In the genomic region with DNA sequence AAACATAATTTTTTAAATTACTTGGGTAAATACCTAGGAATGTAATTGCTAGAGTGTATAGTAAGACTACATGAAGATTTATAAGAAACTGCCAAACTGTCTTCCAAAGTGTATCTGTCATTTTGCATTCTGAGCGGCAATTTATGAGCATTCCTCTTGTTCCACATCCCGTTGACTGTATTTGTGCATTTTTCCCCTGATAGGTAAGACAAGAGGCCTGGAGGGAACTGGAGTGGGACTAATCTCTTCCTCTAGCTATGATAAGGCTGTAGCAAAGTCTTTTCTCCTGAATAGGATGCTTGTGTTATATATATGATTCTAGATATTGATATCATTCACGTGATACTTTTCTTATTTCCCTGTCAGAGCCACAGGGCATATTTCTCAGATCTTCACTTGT, we compare ENCODE assay signal across 27 cellular contexts.
"Had no signal": no experiment of that assay in that cellular context is flagged by ENCODE, and none has a peak within 500 bp of the region (broad histone marks: within the 10 kb centered on the region; RNA-seq: fewer than 3 reads in every experiment).

No MANE protein-coding gene starts in this region.

- H3K27me3 ChIP-seq: brain microvascular endothelial cell, dorsolateral prefrontal cortex, esophagus muscularis mucosa, foreskin keratinocyte, gastrocnemius medialis, heart left ventricle had no signal

- DNase-seq: activated CD4-positive, alpha-beta memory T cell treated with anti-CD3 and anti-CD28 coated beads for 36 hours; activated CD4-positive, alpha-beta T cell treated with anti-CD3 and anti-CD28 coated beads for 36 hours; activated CD4-positive, alpha-beta T cell treated with anti-CD3 and anti-CD28 coated beads, Interleukin-2, amount 10 ng/mL, durations not matched to agents 24 days and 14 days; activated CD4-positive, CD25-positive, alpha-beta regulatory T cell; activated CD4-positive, CD25-positive, alpha-beta regulatory T cell treated with anti-CD3 and anti-CD28 coated beads, Interleukin-2, amount 50 U/mL, for 72 hours; activated CD8-positive, alpha-beta memory T cell treated with anti-CD3 and anti-CD28 coated beads, Interleukin-2, amount 10 ng/mL, durations not matched to agents 7 days and 5 days; activated CD8-positive, alpha-beta memory T cell treated with anti-CD3 and anti-CD28 coated beads, Interleukin-2, amount 50 U/mL, for 4 hours; activated CD8-positive, alpha-beta T cell treated with anti-CD3 and anti-CD28 coated beads, Interleukin-2, amount 10 ng/mL, durations not matched to agents 7 days and 5 days; activated gamma-delta T cell; activated naive CD4-positive, alpha-beta T cell treated with anti-CD3 and anti-CD28 coated beads, Interleukin-2, amount 50 U/mL, for 16 hours; activated naive CD4-positive, alpha-beta T cell treated with Interleukin-2 at 50 U/mL for 16 hours; activated T-cell treated with anti-CD3 and anti-CD28 coated beads, Interleukin-2, amount 50 U/mL, for 1 hour; activated T-cell treated with anti-CD3 and anti-CD28 coated beads, Interleukin-2, amount 50 U/mL, for 48 hours; amniotic stem cell; anterior cingulate cortex; brain microvascular endothelial cell; dorsolateral prefrontal cortex; effector memory CD4-positive, alpha-beta T cell; endodermal cell; erythroblast; foreskin keratinocyte; gastrocnemius medialis; glutamatergic neuron; heart left ventricle; T-helper 2 cell had no signal

- H3K9me3 ChIP-seq: esophagus muscularis mucosa, gastrocnemius medialis, heart left ventricle had no signal

- ATAC-seq: activated CD4-positive, alpha-beta T cell treated with anti-CD3 and anti-CD28 coated beads for 36 hours; activated CD8-positive, alpha-beta memory T cell treated with anti-CD3 and anti-CD28 coated beads, Interleukin-2, amount 10 ng/mL, durations not matched to agents 7 days and 5 days; activated CD8-positive, alpha-beta T cell treated with anti-CD3 and anti-CD28 coated beads, Interleukin-2, amount 10 ng/mL, durations not matched to agents 7 days and 5 days; foreskin keratinocyte; gastrocnemius medialis; heart left ventricle had no signal

- H3K4me1 ChIP-seq: esophagus muscularis mucosa, foreskin keratinocyte, gastrocnemius medialis, heart left ventricle had no signal

- H3K36me3 ChIP-seq: brain microvascular endothelial cell, esophagus muscularis mucosa, gastrocnemius medialis, heart left ventricle had no signal

- H3K27ac ChIP-seq: brain microvascular endothelial cell, coronary artery, dorsolateral prefrontal cortex, esophagus muscularis mucosa, foreskin keratinocyte, gastrocnemius medialis, heart left ventricle had no signal

- H3K4me3 ChIP-seq: coronary artery, dorsolateral prefrontal cortex, esophagus muscularis mucosa, gastrocnemius medialis, heart left ventricle had no signal
